In genomic region chr16:80776856-80777255, GRCh38 we compare ENCODE assay signal across 8 cellular contexts.
"Had no signal": no experiment of that assay in that cellular context is flagged by ENCODE, and none has a peak within 500 bp of the region (broad histone marks: within the 10 kb centered on the region; RNA-seq: fewer than 3 reads in every experiment).

No MANE protein-coding gene starts in this region.

- H3K4me2 ChIP-seq: GM23338 had no signal

- H3K9me3 ChIP-seq: HAP-1 had no signal

- H3K4me1 ChIP-seq: HAP-1 had no signal

- H3K4me3 ChIP-seq: GM23338, HAP-1, K562 had no signal

- H2AFZ ChIP-seq: GM23338 had no signal

- ATAC-seq: GM23338, HCT116, K562 had no signal

- H3K36me3 ChIP-seq: HAP-1 had no signal

- DNase-seq: H7, HFFc6, IMR-90, KG1 had no signal
